ENCODE assay signal across 31 cellular contexts in the genomic region with DNA sequence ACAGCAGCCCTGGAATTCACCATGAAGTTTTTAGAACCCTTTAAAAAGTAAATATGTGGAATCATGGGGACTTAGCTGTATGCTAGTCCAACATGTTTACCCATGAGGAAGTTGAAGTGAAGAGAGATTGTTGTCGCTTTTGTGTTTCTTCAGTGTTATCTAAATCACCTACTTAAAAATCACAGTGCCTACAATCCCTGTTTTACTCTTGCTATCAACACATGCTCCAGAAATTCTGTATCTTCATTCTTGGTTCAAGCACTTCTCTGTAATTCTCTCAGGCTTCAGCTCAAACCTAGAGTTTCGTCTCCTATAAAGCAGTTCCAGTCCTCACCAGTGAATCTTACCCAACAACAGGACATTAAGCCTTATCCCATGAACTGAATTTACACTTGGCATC.
"Had no signal": no experiment of that assay in that cellular context is flagged by ENCODE, and none has a peak within 500 bp of the region (broad histone marks: within the 10 kb centered on the region; RNA-seq: fewer than 3 reads in every experiment).

No MANE protein-coding gene starts in this region.

- DNase-seq: activated CD4-positive, alpha-beta memory T cell treated with anti-CD3 and anti-CD28 coated beads, Interleukin-2, amount 10 ng/mL, durations not matched to agents 7 days and 5 days; activated CD4-positive, alpha-beta T cell treated with anti-CD3 and anti-CD28 coated beads for 36 hours; activated CD4-positive, alpha-beta T cell treated with anti-CD3 and anti-CD28 coated beads, Interleukin-2, amount 10 ng/mL, durations not matched to agents 24 days and 14 days; activated CD4-positive, CD25-positive, alpha-beta regulatory T cell; activated CD4-positive, CD25-positive, alpha-beta regulatory T cell treated with anti-CD3 and anti-CD28 coated beads, Interleukin-2, amount 50 U/mL, for 72 hours; activated CD8-positive, alpha-beta memory T cell treated with anti-CD3 and anti-CD28 coated beads for 24 hours; activated effector memory CD4-positive, alpha-beta T cell treated with Interleukin-2 at 50 U/mL for 16 hours; activated gamma-delta T cell treated with Interleukin-2 at 50 U/mL for 16 hours; activated naive CD4-positive, alpha-beta T cell treated with Interleukin-2 at 50 U/mL for 16 hours; activated naive CD8-positive, alpha-beta T cell treated with anti-CD3 and anti-CD28 coated beads for 36 hours; activated naive CD8-positive, alpha-beta T cell treated with anti-CD3 and anti-CD28 coated beads, Interleukin-2, amount 50 U/mL, for 24 hours; activated T-cell treated with anti-CD3 and anti-CD28 coated beads, Interleukin-2, amount 50 U/mL, for 4 hours; adrenal gland; dermis blood vessel endothelial cell; effector CD4-positive, alpha-beta T cell; effector memory CD8-positive, alpha-beta T cell; esophagus squamous epithelium; foreskin melanocyte; heart right ventricle; T-helper 2 cell had no signal

- ATAC-seq: activated CD4-positive, alpha-beta T cell treated with anti-CD3 and anti-CD28 coated beads for 36 hours; activated naive CD8-positive, alpha-beta T cell treated with anti-CD3 and anti-CD28 coated beads, Interleukin-2, amount 50 U/mL, for 24 hours; activated T-cell treated with anti-CD3 and anti-CD28 coated beads, Interleukin-2, amount 50 U/mL, for 4 hours; activated T-helper 17 cell treated with anti-CD3 and anti-CD28 coated beads, Interleukin-2, amount 50 U/mL, for 72 hours; effector memory CD8-positive, alpha-beta T cell; gastroesophageal sphincter; heart right ventricle had no signal

- H3K27me3 Mint-ChIP-seq: activated CD4-positive, alpha-beta T cell treated with anti-CD3 and anti-CD28 coated beads for 36 hours; activated naive CD4-positive, alpha-beta T cell treated with anti-CD3 and anti-CD28 coated beads, Interleukin-2, amount 50 U/mL, for 24 hours; activated naive CD8-positive, alpha-beta T cell treated with anti-CD3 and anti-CD28 coated beads for 36 hours; activated T-helper 17 cell treated with anti-CD3 and anti-CD28 coated beads, Interleukin-2, amount 50 U/mL, for 72 hours; brain; central memory CD8-positive, alpha-beta T cell had no signal

- H3K4me3 Mint-ChIP-seq: activated CD4-positive, alpha-beta memory T cell treated with anti-CD3 and anti-CD28 coated beads, Interleukin-2, amount 10 ng/mL, durations not matched to agents 7 days and 5 days; activated CD4-positive, alpha-beta T cell treated with anti-CD3 and anti-CD28 coated beads for 36 hours; activated CD4-positive, alpha-beta T cell treated with anti-CD3 and anti-CD28 coated beads, Interleukin-2, amount 10 ng/mL, durations not matched to agents 24 days and 14 days; activated naive CD4-positive, alpha-beta T cell treated with anti-CD3 and anti-CD28 coated beads, Interleukin-2, amount 50 U/mL, for 24 hours; activated naive CD8-positive, alpha-beta T cell treated with anti-CD3 and anti-CD28 coated beads for 36 hours; activated naive CD8-positive, alpha-beta T cell treated with anti-CD3 and anti-CD28 coated beads, Interleukin-2, amount 50 U/mL, for 24 hours; activated T-cell treated with anti-CD3 and anti-CD28 coated beads, Interleukin-2, amount 50 U/mL, for 4 hours; activated T-helper 17 cell treated with anti-CD3 and anti-CD28 coated beads, Interleukin-2, amount 50 U/mL, for 72 hours; brain; central memory CD8-positive, alpha-beta T cell; effector memory CD8-positive, alpha-beta T cell had no signal

- H3K36me3 ChIP-seq: adrenal gland, ascending aorta, breast epithelium, esophagus squamous epithelium, gastroesophageal sphincter, heart right ventricle had no signal

- H3K27ac Mint-ChIP-seq: activated CD4-positive, alpha-beta memory T cell treated with anti-CD3 and anti-CD28 coated beads, Interleukin-2, amount 10 ng/mL, durations not matched to agents 7 days and 5 days; activated CD4-positive, alpha-beta T cell treated with anti-CD3 and anti-CD28 coated beads for 36 hours; activated CD4-positive, alpha-beta T cell treated with anti-CD3 and anti-CD28 coated beads, Interleukin-2, amount 10 ng/mL, durations not matched to agents 24 days and 14 days; activated naive CD4-positive, alpha-beta T cell treated with anti-CD3 and anti-CD28 coated beads, Interleukin-2, amount 50 U/mL, for 24 hours; activated naive CD8-positive, alpha-beta T cell treated with anti-CD3 and anti-CD28 coated beads for 36 hours; activated naive CD8-positive, alpha-beta T cell treated with anti-CD3 and anti-CD28 coated beads, Interleukin-2, amount 50 U/mL, for 24 hours; activated T-helper 17 cell treated with anti-CD3 and anti-CD28 coated beads, Interleukin-2, amount 50 U/mL, for 72 hours; brain; effector memory CD8-positive, alpha-beta T cell had no signal

- H3K4me1 ChIP-seq: adrenal gland, ascending aorta, breast epithelium, esophagus squamous epithelium, gastroesophageal sphincter, heart right ventricle had no signal

- H3K9me3 ChIP-seq: adrenal gland, ascending aorta, breast epithelium, esophagus squamous epithelium, gastroesophageal sphincter had no signal

- H3K27me3 ChIP-seq: adrenal gland, ascending aorta, breast epithelium, esophagus squamous epithelium, gastroesophageal sphincter, heart right ventricle had no signal

- H3K9me3 Mint-ChIP-seq: activated CD4-positive, alpha-beta memory T cell treated with anti-CD3 and anti-CD28 coated beads, Interleukin-2, amount 10 ng/mL, durations not matched to agents 7 days and 5 days; activated CD4-positive, alpha-beta T cell treated with anti-CD3 and anti-CD28 coated beads, Interleukin-2, amount 10 ng/mL, durations not matched to agents 24 days and 14 days; activated naive CD4-positive, alpha-beta T cell treated with anti-CD3 and anti-CD28 coated beads, Interleukin-2, amount 50 U/mL, for 24 hours; activated naive CD8-positive, alpha-beta T cell treated with anti-CD3 and anti-CD28 coated beads for 36 hours; activated naive CD8-positive, alpha-beta T cell treated with anti-CD3 and anti-CD28 coated beads, Interleukin-2, amount 50 U/mL, for 24 hours; activated T-cell treated with anti-CD3 and anti-CD28 coated beads, Interleukin-2, amount 50 U/mL, for 4 hours; activated T-helper 17 cell treated with anti-CD3 and anti-CD28 coated beads, Interleukin-2, amount 50 U/mL, for 72 hours; central memory CD8-positive, alpha-beta T cell; effector memory CD8-positive, alpha-beta T cell had no signal

- H3K4me1 Mint-ChIP-seq: activated CD4-positive, alpha-beta memory T cell treated with anti-CD3 and anti-CD28 coated beads, Interleukin-2, amount 10 ng/mL, durations not matched to agents 7 days and 5 days; activated CD4-positive, alpha-beta T cell treated with anti-CD3 and anti-CD28 coated beads for 36 hours; activated CD4-positive, alpha-beta T cell treated with anti-CD3 and anti-CD28 coated beads, Interleukin-2, amount 10 ng/mL, durations not matched to agents 24 days and 14 days; activated naive CD4-positive, alpha-beta T cell treated with anti-CD3 and anti-CD28 coated beads, Interleukin-2, amount 50 U/mL, for 24 hours; activated naive CD8-positive, alpha-beta T cell treated with anti-CD3 and anti-CD28 coated beads for 36 hours; activated naive CD8-positive, alpha-beta T cell treated with anti-CD3 and anti-CD28 coated beads, Interleukin-2, amount 50 U/mL, for 24 hours; activated T-helper 17 cell treated with anti-CD3 and anti-CD28 coated beads, Interleukin-2, amount 50 U/mL, for 72 hours; brain; central memory CD8-positive, alpha-beta T cell had no signal

- H3K36me3 Mint-ChIP-seq: activated naive CD4-positive, alpha-beta T cell treated with anti-CD3 and anti-CD28 coated beads, Interleukin-2, amount 50 U/mL, for 24 hours; activated naive CD8-positive, alpha-beta T cell treated with anti-CD3 and anti-CD28 coated beads for 36 hours; brain had no signal

- H3K27ac ChIP-seq: adrenal gland, ascending aorta, breast epithelium, coronary artery, epithelial cell of prostate, esophagus squamous epithelium, gastroesophageal sphincter, heart right ventricle had no signal

- H3K4me3 ChIP-seq: adrenal gland, ascending aorta, breast epithelium, coronary artery, esophagus squamous epithelium, gastroesophageal sphincter, heart right ventricle had no signal

- FAIRE-seq: endometrium, endothelial cell of umbilical vein had no signal
